In the genomic region with DNA sequence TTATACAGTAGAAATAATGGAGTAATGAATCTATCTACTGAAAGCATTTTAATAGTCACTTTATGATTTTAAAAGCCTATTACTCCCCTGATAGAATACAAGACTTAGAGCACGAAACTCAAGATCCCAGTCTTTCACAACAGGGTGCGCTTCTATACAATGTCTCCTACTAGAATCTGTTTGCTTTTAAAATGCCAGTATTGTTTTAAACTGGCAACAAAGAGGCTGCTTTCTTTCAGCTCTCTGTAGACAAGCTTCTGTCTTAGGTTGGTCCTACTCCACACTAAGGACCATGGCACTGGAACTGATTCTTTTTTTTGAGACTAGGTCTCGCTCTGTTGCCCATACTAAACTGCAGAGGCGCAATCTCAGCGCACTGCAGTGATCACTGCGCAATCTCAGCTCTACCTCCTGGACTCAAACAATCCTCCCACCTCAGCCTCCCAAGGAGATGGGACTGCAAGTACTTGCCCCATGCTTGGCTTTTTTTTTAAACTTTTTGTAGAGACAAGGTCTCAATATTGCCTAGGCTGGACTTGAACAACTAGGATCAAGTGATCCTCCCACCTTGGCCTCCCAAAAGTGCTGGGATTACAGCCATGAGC, we compare ENCODE assay signal across 1 cellular context.
TF ChIP-seq lines count a peak whose summit lies in the region.

No MANE protein-coding gene starts in this region.

TF ChIP-seq in GM23338, 12 proteins besides CTCF, POLR2A, EP300 and RAD21 (continued from another document):
- TF ChIP-seq, protein P1, sequence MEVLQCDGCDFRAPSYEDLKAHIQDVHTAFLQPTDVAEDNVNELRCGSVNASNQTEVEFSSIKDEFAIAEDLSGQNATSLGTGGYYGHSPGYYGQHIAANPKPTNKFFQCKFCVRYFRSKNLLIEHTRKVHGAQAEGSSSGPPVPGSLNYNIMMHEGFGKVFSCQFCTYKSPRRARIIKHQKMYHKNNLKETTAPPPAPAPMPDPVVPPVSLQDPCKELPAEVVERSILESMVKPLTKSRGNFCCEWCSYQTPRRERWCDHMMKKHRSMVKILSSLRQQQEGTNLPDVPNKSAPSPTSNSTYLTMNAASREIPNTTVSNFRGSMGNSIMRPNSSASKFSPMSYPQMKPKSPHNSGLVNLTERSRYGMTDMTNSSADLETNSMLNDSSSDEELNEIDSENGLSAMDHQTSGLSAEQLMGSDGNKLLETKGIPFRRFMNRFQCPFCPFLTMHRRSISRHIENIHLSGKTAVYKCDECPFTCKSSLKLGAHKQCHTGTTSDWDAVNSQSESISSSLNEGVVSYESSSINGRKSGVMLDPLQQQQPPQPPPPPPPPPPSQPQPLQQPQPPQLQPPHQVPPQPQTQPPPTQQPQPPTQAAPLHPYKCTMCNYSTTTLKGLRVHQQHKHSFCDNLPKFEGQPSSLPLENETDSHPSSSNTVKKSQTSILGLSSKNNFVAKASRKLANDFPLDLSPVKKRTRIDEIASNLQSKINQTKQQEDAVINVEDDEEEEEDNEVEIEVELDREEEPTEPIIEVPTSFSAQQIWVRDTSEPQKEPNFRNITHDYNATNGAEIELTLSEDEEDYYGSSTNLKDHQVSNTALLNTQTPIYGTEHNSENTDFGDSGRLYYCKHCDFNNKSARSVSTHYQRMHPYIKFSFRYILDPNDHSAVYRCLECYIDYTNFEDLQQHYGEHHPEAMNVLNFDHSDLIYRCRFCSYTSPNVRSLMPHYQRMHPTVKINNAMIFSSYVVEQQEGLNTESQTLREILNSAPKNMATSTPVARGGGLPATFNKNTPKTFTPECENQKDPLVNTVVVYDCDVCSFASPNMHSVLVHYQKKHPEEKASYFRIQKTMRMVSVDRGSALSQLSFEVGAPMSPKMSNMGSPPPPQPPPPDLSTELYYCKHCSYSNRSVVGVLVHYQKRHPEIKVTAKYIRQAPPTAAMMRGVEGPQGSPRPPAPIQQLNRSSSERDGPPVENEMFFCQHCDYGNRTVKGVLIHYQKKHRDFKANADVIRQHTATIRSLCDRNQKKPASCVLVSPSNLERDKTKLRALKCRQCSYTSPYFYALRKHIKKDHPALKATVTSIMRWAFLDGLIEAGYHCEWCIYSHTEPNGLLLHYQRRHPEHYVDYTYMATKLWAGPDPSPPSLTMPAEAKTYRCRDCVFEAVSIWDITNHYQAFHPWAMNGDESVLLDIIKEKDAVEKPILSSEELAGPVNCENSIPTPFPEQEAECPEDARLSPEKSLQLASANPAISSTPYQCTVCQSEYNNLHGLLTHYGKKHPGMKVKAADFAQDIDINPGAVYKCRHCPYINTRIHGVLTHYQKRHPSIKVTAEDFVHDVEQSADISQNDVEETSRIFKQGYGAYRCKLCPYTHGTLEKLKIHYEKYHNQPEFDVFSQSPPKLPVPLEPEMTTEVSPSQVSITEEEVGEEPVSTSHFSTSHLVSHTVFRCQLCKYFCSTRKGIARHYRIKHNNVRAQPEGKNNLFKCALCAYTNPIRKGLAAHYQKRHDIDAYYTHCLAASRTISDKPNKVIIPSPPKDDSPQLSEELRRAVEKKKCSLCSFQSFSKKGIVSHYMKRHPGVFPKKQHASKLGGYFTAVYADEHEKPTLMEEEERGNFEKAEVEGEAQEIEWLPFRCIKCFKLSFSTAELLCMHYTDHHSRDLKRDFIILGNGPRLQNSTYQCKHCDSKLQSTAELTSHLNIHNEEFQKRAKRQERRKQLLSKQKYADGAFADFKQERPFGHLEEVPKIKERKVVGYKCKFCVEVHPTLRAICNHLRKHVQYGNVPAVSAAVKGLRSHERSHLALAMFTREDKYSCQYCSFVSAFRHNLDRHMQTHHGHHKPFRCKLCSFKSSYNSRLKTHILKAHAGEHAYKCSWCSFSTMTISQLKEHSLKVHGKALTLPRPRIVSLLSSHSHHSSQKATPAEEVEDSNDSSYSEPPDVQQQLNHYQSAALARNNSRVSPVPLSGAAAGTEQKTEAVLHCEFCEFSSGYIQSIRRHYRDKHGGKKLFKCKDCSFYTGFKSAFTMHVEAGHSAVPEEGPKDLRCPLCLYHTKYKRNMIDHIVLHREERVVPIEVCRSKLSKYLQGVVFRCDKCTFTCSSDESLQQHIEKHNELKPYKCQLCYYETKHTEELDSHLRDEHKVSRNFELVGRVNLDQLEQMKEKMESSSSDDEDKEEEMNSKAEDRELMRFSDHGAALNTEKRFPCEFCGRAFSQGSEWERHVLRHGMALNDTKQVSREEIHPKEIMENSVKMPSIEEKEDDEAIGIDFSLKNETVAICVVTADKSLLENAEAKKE (CRISPR knock-in tag; IDR thresholded peaks at IDR 0.05) = no peak
- no peak for TF ChIP-seq POLR2AphosphoS5 (IDR thresholded peaks at IDR 0.05; ENCODE audit: low read depth)
- TF ChIP-seq EZH2phosphoT487 (IDR thresholded peaks at IDR 0.05; ENCODE audit: unreplicated experiment) = no peak
- TF ChIP-seq NANOG (IDR thresholded peaks at IDR 0.05; ENCODE audit: borderline replicate concordance) = no peak
- TF ChIP-seq CREB1 (CRISPR knock-in tag; IDR thresholded peaks at IDR 0.05; ENCODE audit: low read depth) = no peak
- TF ChIP-seq JUNB (IDR thresholded peaks at IDR 0.05; ENCODE audit: unreplicated experiment) = no peak
- no peak for TF ChIP-seq STAT1 (IDR thresholded peaks at IDR 0.05; ENCODE audit: unreplicated experiment)
TF ChIP-seq in GM23338: peak in this region for 0.
